Comparison of ENCODE assay signal across 9 cellular contexts in genomic region chr7:99393363-99394187, GRCh38. TPM values are rescaled to one million over a fixed set of nuclear protein-coding genes. Genes with fewer than 3 reads are reported as not detected.
A peak's percentile ranks its signal among the peaks of the same experiment; 100 is the strongest.
DNase-seq lines count a peak whose midpoint lies in the region; ATAC-seq, FAIRE-seq and TF ChIP-seq lines count a peak whose summit lies in the region.
"Had no signal": no experiment of that assay in that cellular context is flagged by ENCODE, and none has a peak within 500 bp of the region (broad histone marks: within the 10 kb centered on the region; RNA-seq: fewer than 3 reads in every experiment).

No MANE protein-coding gene starts in this region.

- peak overlapping the region; percentile 59 for H3K27ac ChIP-seq in fibroblast of lung (ENCODE audit: insufficient read depth, low read length)
- H3K27ac ChIP-seq in pancreas = peak overlapping the region; percentile 58 to 69 (median 63)

- FAIRE-seq in pancreas (lab: Jason Lieb, UNC) = no peak
- FAIRE-seq: A204.1 had no signal

- no peak overlapping the region for H3K9ac ChIP-seq in fibroblast of lung (ENCODE audit: insufficient read depth, low read length)

- H4K20me1 ChIP-seq in fibroblast of lung (ENCODE audit: control insufficient read depth, extremely low read depth, insufficient read depth, low read length) = no peaks in the 10 kb centered on the region

- ATAC-seq in pancreas (peak; percentile 51 to 70 (median 68)), GM21390 (IDR thresholded peaks at IDR 0.05; ENCODE audit: unreplicated experiment) (no peak), GM18909 (IDR thresholded peaks at IDR 0.05; ENCODE audit: poor library complexity, unreplicated experiment) (no peak)

- no peak overlapping the region for H2AFZ ChIP-seq in fibroblast of lung (ENCODE audit: low read length)

- H3K27me3 ChIP-seq in fibroblast of lung (ENCODE audit: control insufficient read depth, insufficient read depth, low read length) = no peaks in the 10 kb centered on the region
- H3K27me3 ChIP-seq in pancreas = no peaks in the 10 kb centered on the region

- peak overlapping the region in 2 of 4 experiments; percentile 47 to 59 for H3K4me3 ChIP-seq in fibroblast of lung (replicated peaks in 1 of 4; ENCODE audit: control extremely low read depth in 1 of 4, insufficient read depth in 1 of 4, low read depth in 3 of 4, low read length in 4 of 4)
- H3K4me3 ChIP-seq in pancreas = peak overlapping the region; percentile 31 to 72 (median 52)

- H3K4me1 ChIP-seq in fibroblast of lung (ENCODE audit: control insufficient read depth, extremely low read depth, insufficient read depth, low read length) = peaks cover 11% of the 10 kb centered on the region
- H3K4me1 ChIP-seq in pancreas = peaks cover 0 to 6% (median 4%) of the 10 kb centered on the region in 3 donors

- DNase-seq in DMS 273 (lab: John Stamatoyannopoulos, UW; ENCODE audit: unreplicated experiment) (peak; percentile 74), DMS 273 treated with DMSO at 0.1 percent for 48 hours (lab: John Stamatoyannopoulos, UW) (no peak), SHP77 treated with DMSO at 0.1 percent for 48 hours (lab: John Stamatoyannopoulos, UW) (peak; percentile 75), fibroblast of lung (ENCODE audit: low read depth in 2 of 2) (peak in 1 of 2 donors; percentile 27), pancreas (peak in 4 of 6 donors; percentile 68 to 86 (median 77)), DMS153 (lab: John Stamatoyannopoulos, UW) (no peak)

- TF ChIP-seq CTCF in fibroblast of lung (conservative IDR thresholded peaks at IDR 0.05 in 1 of 2, IDR thresholded peaks at IDR 0.05 in 1 of 2; ENCODE audit: low read depth in 1 of 2, low read length in 2 of 2) (no peak), pancreas (IDR thresholded peaks at IDR 0.05) (no peak)

- H3K9me3 ChIP-seq in fibroblast of lung (ENCODE audit: control insufficient read depth, insufficient read depth, low read depth, low read length) (no peaks in the 10 kb centered on the region), pancreas (no peaks in the 10 kb centered on the region)

- H3K4me2 ChIP-seq in fibroblast of lung (ENCODE audit: extremely low read depth, insufficient read depth, low read length) = peak overlapping the region; percentile 54

- WGBS in pancreas, 2 donors = 23 to 27% methylated on average over 30 of the region's 30 CpGs

- intact Hi-C loops in pancreas (cut with DNase I) = no loop called here

- peaks cover 43% of the 10 kb centered on the region for H3K36me3 ChIP-seq in fibroblast of lung (ENCODE audit: control insufficient read depth, insufficient read depth, low read length)
- peaks cover 0 to 14% (median 5%) of the 10 kb centered on the region in 3 donors for H3K36me3 ChIP-seq in pancreas

- peaks cover 4% of the 10 kb centered on the region for H3K79me2 ChIP-seq in fibroblast of lung (ENCODE audit: control insufficient read depth, insufficient read depth, low read length)

RNA-seq across cellular contexts. Expression of gene PDAP1, which starts 14.8 kb away (rescaled TPM):
- total RNA-seq in fibroblast of lung (29.6 and 34.7 TPM in 2 replicates), pancreas (10 to 100 TPM; 27.8 to 53.7 (median 38.2) TPM)
- polyA plus RNA-seq in fibroblast of lung (105 and 136 TPM in 2 replicates), pancreas (10 to 100 TPM; 46.7 to 84.6 TPM)
- 205 and 288 TPM in 2 replicates for polyA plus RNA-seq in fibroblast of lung (2012)
- 57.0 and 61.1 TPM in 2 replicates for polyA minus RNA-seq in fibroblast of lung (ENCODE audit: low replicate concordance)

RNA-seq across cellular contexts. Expression of gene BUD31, which starts 15.2 kb away (rescaled TPM):
- 114 and 129 TPM in 2 replicates for total RNA-seq in fibroblast of lung
- polyA plus RNA-seq in fibroblast of lung = 83.4 and 94.8 TPM in 2 replicates
- polyA plus RNA-seq in fibroblast of lung (2012) = 109 and 110 TPM in 2 replicates
- 11.8 and 19.9 TPM in 2 replicates for polyA minus RNA-seq in fibroblast of lung (ENCODE audit: low replicate concordance)
- 10 to 100 TPM; 26.8 to 44.7 (median 28.9) TPM for total RNA-seq in pancreas
- 10 to 100 TPM; 65.7 to 71.7 TPM for polyA plus RNA-seq in pancreas

RNA-seq across cellular contexts. Expression of gene ARPC1B, which starts 19.0 kb away (rescaled TPM):
- 241 and 394 TPM in 2 replicates for total RNA-seq in fibroblast of lung
- 245 and 408 TPM in 2 replicates for polyA plus RNA-seq in fibroblast of lung
- 319 and 543 TPM in 2 replicates for polyA plus RNA-seq in fibroblast of lung (2012)
- 64.4 and 129 TPM in 2 replicates for polyA minus RNA-seq in fibroblast of lung (ENCODE audit: low replicate concordance)
- total RNA-seq in pancreas = 10 to 100 TPM; 14.4 to 70.4 (median 29.6) TPM
- 10 to 100 TPM; 50.3 to 59.6 TPM for polyA plus RNA-seq in pancreas

RNA-seq across cellular contexts. Expression of gene PTCD1, which starts 45.0 kb away (rescaled TPM):
- total RNA-seq in fibroblast of lung = 7.2 and 8.1 TPM in 2 replicates
- polyA plus RNA-seq in fibroblast of lung = 2.3 and 2.6 TPM in 2 replicates
- polyA plus RNA-seq in fibroblast of lung (2012) = 3.3 and 5.2 TPM in 2 replicates
- 1.6 and 2.5 TPM in 2 replicates for polyA minus RNA-seq in fibroblast of lung (ENCODE audit: low replicate concordance)
- 1 to 10 TPM; 1.4 to 3.6 (median 2.3) TPM for total RNA-seq in pancreas
- 1 to 10 TPM; 3.9 to 4.0 TPM for polyA plus RNA-seq in pancreas

RNA-seq across cellular contexts. Expression of gene CPSF4, which starts 45.2 kb away (rescaled TPM):
- total RNA-seq in fibroblast of lung (38.0 and 44.9 TPM in 2 replicates), pancreas (10 to 100 TPM; 15.2 to 26.2 (median 21.5) TPM)
- polyA plus RNA-seq in fibroblast of lung (17.3 and 21.9 TPM in 2 replicates), pancreas (10 to 100 TPM; 29.2 to 42.5 TPM)
- 20.1 and 28.4 TPM in 2 replicates for polyA plus RNA-seq in fibroblast of lung (2012)
- 61.0 and 99.5 TPM in 2 replicates for polyA minus RNA-seq in fibroblast of lung (ENCODE audit: low replicate concordance)

Comparison
In these comparisons a context has a peak if more than half of its experiments do, and no peak if none do; other contexts are left out.
1. DNase-seq: peak in DMS 273 (single experiment), SHP77 treated with DMSO at 0.1 percent for 48 hours (single experiment) and pancreas (4 of 6); none in DMS 273 treated with DMSO at 0.1 percent for 48 hours (single experiment) and DMS153 (single experiment).
2. ATAC-seq: peak in pancreas (4 of 4); none in GM21390 (single experiment) and GM18909 (single experiment).